ENCODE assay signal across 8 cellular contexts in the genomic region with DNA sequence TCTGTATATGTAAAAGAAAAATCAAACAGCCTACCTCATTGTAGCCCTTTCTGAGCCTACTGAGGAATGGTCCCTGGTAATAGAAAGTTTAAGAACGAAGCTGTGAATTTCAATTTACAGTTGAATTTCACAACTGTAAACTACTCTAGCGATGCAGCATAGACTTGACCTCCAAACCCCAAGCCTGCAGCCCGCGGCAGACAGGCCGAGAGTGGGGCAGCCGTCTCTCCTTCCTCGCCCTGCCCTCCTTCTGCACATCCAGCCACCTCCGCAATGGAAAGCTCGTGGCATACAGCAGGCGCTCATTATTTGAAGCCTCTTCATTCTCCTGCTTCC. TPM values are rescaled to one million over a fixed set of nuclear protein-coding genes. Genes with fewer than 3 reads are reported as not detected.
A peak's percentile ranks its signal among the peaks of the same experiment; 100 is the strongest.
DNase-seq lines count a peak whose midpoint lies in the region; ATAC-seq and TF ChIP-seq lines count a peak whose summit lies in the region.

No MANE protein-coding gene starts in this region.

- TF ChIP-seq CTCF in neural crest cell (conservative IDR thresholded peaks at IDR 0.05): no peak

- H3K27me3 Mint-ChIP-seq in neural crest cell (ENCODE audit: low read depth): peaks cover 27% of the 10 kb centered on the region

- H3K27ac Mint-ChIP-seq in neural crest cell (ENCODE audit: unreplicated experiment): peak overlapping the region; percentile 98

- H3K4me1 ChIP-seq in HUES6 (ENCODE audit: control insufficient read depth, insufficient read depth, low read length) (peaks cover 11% of the 10 kb centered on the region), duodenal mucosa (ENCODE audit: control insufficient read depth in 1 of 2, insufficient read depth in 2 of 2, low read length in 2 of 2) (peaks cover 8 to 10% of the 10 kb centered on the region in 2 donors)

- H3K27ac ChIP-seq in HUES6 (ENCODE audit: low read depth, low read length): no peak overlapping the region
- H3K27ac ChIP-seq in duodenal mucosa (ENCODE audit: low read depth, low read length): no peak overlapping the region

- H3K4me3 ChIP-seq in HUES6 (ENCODE audit: low read depth, low read length) (peak overlapping the region; percentile 91), duodenal mucosa (ENCODE audit: low read depth in 1 of 2, low read length in 2 of 2) (peak overlapping the region; percentile 85 to 87)

- DNase-seq in neural crest cell (ENCODE audit: low read depth, low spot score) (no peak), DMS53 (lab: John Stamatoyannopoulos, UW) (no peak), mucosa of gallbladder (ENCODE audit: low spot score) (no peak)

- H3K27me3 ChIP-seq in HUES6 (ENCODE audit: control insufficient read depth, insufficient read depth, low read length) (0 out of 2 replicates have a peak, but pooled peaks cover 16% of the 10 kb centered on the region), duodenal mucosa (ENCODE audit: control insufficient read depth in 1 of 2, insufficient read depth in 2 of 2, low read length in 2 of 2) (peaks cover 0 to 8% of the 10 kb centered on the region in 2 donors)

- H3K4me1 Mint-ChIP-seq in neural crest cell: peaks cover 17% of the 10 kb centered on the region

- peak overlapping the region; percentile 99 for H3K4me3 Mint-ChIP-seq in neural crest cell

- H3K36me3 ChIP-seq in HUES6 (ENCODE audit: control insufficient read depth, insufficient read depth, low read length): no peaks in the 10 kb centered on the region
- no peaks in the 10 kb centered on the region for H3K36me3 ChIP-seq in duodenal mucosa (ENCODE audit: control insufficient read depth in 1 of 2, insufficient read depth in 2 of 2, low read length in 2 of 2)

- ATAC-seq in GM19328 (IDR thresholded peaks at IDR 0.05; ENCODE audit: unreplicated experiment) (peak; percentile 9), HG03469 (IDR thresholded peaks at IDR 0.05; ENCODE audit: unreplicated experiment) (no peak), HG02571 (IDR thresholded peaks at IDR 0.05; ENCODE audit: unreplicated experiment) (no peak)

- H3K9me3 Mint-ChIP-seq in neural crest cell: no peaks in the 10 kb centered on the region

- peak overlapping the region; percentile 66 for H3K9ac ChIP-seq in HUES6 (ENCODE audit: low read length)
- H3K9ac ChIP-seq in duodenal mucosa (ENCODE audit: low read depth in 1 of 2, low read length in 2 of 2): peak overlapping the region in 1 of 2 donors; percentile 80

- no peaks in the 10 kb centered on the region for H3K9me3 ChIP-seq in HUES6 (ENCODE audit: control insufficient read depth, insufficient read depth, low read depth, low read length)
- H3K9me3 ChIP-seq in duodenal mucosa (ENCODE audit: control insufficient read depth in 1 of 2, low read length in 2 of 2): no peaks in the 10 kb centered on the region

- no peaks in the 10 kb centered on the region for H3K36me3 Mint-ChIP-seq in neural crest cell (ENCODE audit: low read depth)

RNA-seq across cellular contexts. Expression of gene RNASE2, which starts 15.3 kb away (rescaled TPM):
- total RNA-seq in neural crest cell: not detected in 2 replicates
- total RNA-seq in mucosa of gallbladder: 1.8 TPM

RNA-seq across cellular contexts. Expression of gene METTL17, which starts 19.2 kb away (rescaled TPM):
- 86.5 and 88.8 TPM in 2 replicates for total RNA-seq in neural crest cell
- 57.3 TPM for total RNA-seq in mucosa of gallbladder

RNA-seq across cellular contexts. Expression of gene SLC39A2, which starts 28.5 kb away (rescaled TPM):
- 0.36 and 0.37 TPM in 2 replicates for total RNA-seq in neural crest cell
- total RNA-seq in mucosa of gallbladder: not detected

RNA-seq across cellular contexts. Expression of gene NDRG2, which starts 54.2 kb away (rescaled TPM):
- total RNA-seq in neural crest cell (13.7 and 17.4 TPM in 2 replicates), mucosa of gallbladder (237 TPM)

RNA-seq across cellular contexts. Expression of gene TPPP2, which starts 59.4 kb away (rescaled TPM):
- not detected in 2 replicates for total RNA-seq in neural crest cell
- 0.81 TPM for total RNA-seq in mucosa of gallbladder
